Comparison of ENCODE assay signal across 8 cellular contexts in genomic region chr3:15377961-15378791, GRCh38. TPM values are rescaled to one million over a fixed set of nuclear protein-coding genes. Genes with fewer than 3 reads are reported as not detected.
A peak's percentile ranks its signal among the peaks of the same experiment; 100 is the strongest.
DNase-seq lines count a peak whose midpoint lies in the region; ATAC-seq and TF ChIP-seq lines count a peak whose summit lies in the region.

No MANE protein-coding gene starts in this region.

- no peak overlapping the region for H2BK5ac ChIP-seq in IMR-90 (ENCODE audit: low read depth, low read length, poor library complexity, severe bottlenecking)

- H2AK5ac ChIP-seq in IMR-90 (ENCODE audit: low read depth, low read length): no peak overlapping the region

- H3K4me1 ChIP-seq in IMR-90 (ENCODE audit: control insufficient read depth, insufficient read depth, low read length) (no peaks in the 10 kb centered on the region), OCI-LY7 (ENCODE audit: insufficient read depth, low read length, poor library complexity, severe bottlenecking) (peaks cover 51% of the 10 kb centered on the region), mucosa of rectum (ENCODE audit: control insufficient read depth in 2 of 2, insufficient read depth in 2 of 2, low read length in 2 of 2) (peaks cover 9 to 10% of the 10 kb centered on the region in 2 donors)

- TF ChIP-seq POLR2A in IMR-90 (IDR thresholded peaks at IDR 0.05; ENCODE audit: low read depth, low read length): 0 out of 2 replicates have a peak, but pooled peaks have one; percentile 30

- H3K27ac ChIP-seq in IMR-90 (ENCODE audit: insufficient read depth, low read length) (no peak overlapping the region), OCI-LY7 (ENCODE audit: low read depth, low read length, poor library complexity, severe bottlenecking) (peak overlapping the region; percentile 28), mucosa of rectum (ENCODE audit: low read depth in 2 of 2, low read length in 2 of 2) (peak overlapping the region; percentile 16 to 44)

- no peak overlapping the region for H2BK20ac ChIP-seq in IMR-90 (ENCODE audit: low read depth, low read length)

- H3K4ac ChIP-seq in IMR-90 (ENCODE audit: low read depth, low read length): peak overlapping the region; percentile 12; the same call in 1 of the 2 replicates

- H2BK15ac ChIP-seq in IMR-90 (ENCODE audit: low read depth, low read length): no peak overlapping the region

- POLR2A ChIA-PET in IMR-90 (lab: Charles Lee; ENCODE audit: unreplicated experiment) (no interaction called here), OCI-LY7 (lab: Charles Lee) (interaction anchor here (0.8 to 1.5 kb wide), 2 partner anchors 12 to 32 kb away, joined by 3 to 5 read pairs; no protein-coding TSS in a partner anchor)

- TF ChIP-seq CTCF in IMR-90 (conservative IDR thresholded peaks at IDR 0.05; ENCODE audit: low read depth, low read length) (peak; percentile 95), OCI-LY7 (conservative IDR thresholded peaks at IDR 0.05; ENCODE audit: low read length) (peak; percentile 96), epithelial cell of proximal tubule (conservative IDR thresholded peaks at IDR 0.05; ENCODE audit: low read depth, low read length) (peak; percentile 92)

- peak overlapping the region; percentile 77 for H4K5ac ChIP-seq in IMR-90 (ENCODE audit: low read depth, low read length)

- H3K4me3 ChIP-seq in IMR-90 (ENCODE audit: insufficient read depth, low read depth, low read length) (no peak overlapping the region), OCI-LY7 (ENCODE audit: low read depth, low read length, poor library complexity, severe bottlenecking) (no peak overlapping the region), epithelial cell of proximal tubule (ENCODE audit: low read depth, low read length) (no peak overlapping the region), mucosa of rectum (ENCODE audit: low read length in 2 of 2) (peak overlapping the region; percentile 4 to 8)

- no peaks in the 10 kb centered on the region for H3K9me2 ChIP-seq in OCI-LY7 (ENCODE audit: insufficient read depth, low read length)

- peak overlapping the region; percentile 44; the same call in 1 of the 2 replicates for H3K4me2 ChIP-seq in IMR-90 (ENCODE audit: low read depth, low read length)
- peak overlapping the region; percentile 47 for H3K4me2 ChIP-seq in OCI-LY7 (ENCODE audit: low read length)

- H3K56ac ChIP-seq in IMR-90 (ENCODE audit: extremely low read depth, insufficient read depth, low read length): no peak overlapping the region

- H3K14ac ChIP-seq in IMR-90 (replicated peaks; ENCODE audit: low read depth, low read length): peak overlapping the region; percentile 62

- WGBS in IMR-90 (ENCODE audit: extremely low coverage in 2 of 2, insufficient read length in 1 of 2), 2 experiments: no CpG with 5 or more reads among the region's 16 CpGs

- H2AK9ac ChIP-seq in IMR-90 (replicated peaks; ENCODE audit: low read depth, low read length, poor library complexity): no peak overlapping the region

- H4K20me1 ChIP-seq in IMR-90 (ENCODE audit: insufficient read depth, low read length) (no peaks in the 10 kb centered on the region), OCI-LY7 (ENCODE audit: insufficient read depth, low read length) (no peaks in the 10 kb centered on the region)

- H3K36me3 ChIP-seq in IMR-90 (ENCODE audit: control insufficient read depth, insufficient read depth, low read length) (no peaks in the 10 kb centered on the region), OCI-LY7 (ENCODE audit: insufficient read depth, low read length) (no peaks in the 10 kb centered on the region), mucosa of rectum (ENCODE audit: control insufficient read depth in 2 of 2, insufficient read depth in 2 of 2, low read length in 2 of 2) (no peaks in the 10 kb centered on the region)

- H4K8ac ChIP-seq in IMR-90 (ENCODE audit: low read depth in 2 of 2, low read length in 2 of 2): peak overlapping the region; percentile 84 to 99

- H3K9me3 ChIP-seq in IMR-90 (ENCODE audit: control insufficient read depth, insufficient read depth, low read length) (no peaks in the 10 kb centered on the region), OCI-LY7 (ENCODE audit: low read length) (no peaks in the 10 kb centered on the region), mucosa of rectum (ENCODE audit: control insufficient read depth in 2 of 2, low read length in 2 of 2) (no peaks in the 10 kb centered on the region)

- in situ Hi-C loops in IMR-90 (cut with MboI; ENCODE audit: low sequenced_read_pairs): loop anchor here (25.0 kb wide), 1 partner anchor 266 kb away; no protein-coding TSS in a partner anchor

- H3K27me3 ChIP-seq in IMR-90 (ENCODE audit: control insufficient read depth, insufficient read depth, low read length) (no peaks in the 10 kb centered on the region), mucosa of rectum (ENCODE audit: control insufficient read depth in 2 of 2, insufficient read depth in 2 of 2, low read length in 2 of 2) (no peaks in the 10 kb centered on the region)

- H3K9ac ChIP-seq in IMR-90 (ENCODE audit: low read depth, low read length): no peak overlapping the region
- H3K9ac ChIP-seq in mucosa of rectum (ENCODE audit: low read depth in 1 of 2, low read length in 2 of 2): no peak overlapping the region

- no TSS peak for BruUV-seq in IMR-90 (replicated peaks; lab: Mats Ljungman, UMichigan)
- no TSS peak for BruUV-seq in OCI-LY7 (replicated peaks; lab: Mats Ljungman, UMichigan)

- no peaks in the 10 kb centered on the region for H3K9me1 ChIP-seq in IMR-90 (ENCODE audit: insufficient read depth, low read length)

- TF ChIP-seq RAD21 in IMR-90 (IDR thresholded peaks at IDR 0.05; ENCODE audit: low read length): peak; percentile 93

- DNase-seq in DMS 273 treated with DMSO at 0.1 percent for 48 hours (lab: John Stamatoyannopoulos, UW) (peak; percentile 29), IMR-90 (peak; percentile 93), OCI-LY7 (ENCODE audit: low spot score) (peak; percentile 97), activated T-cell treated with anti-CD3 and anti-CD28 coated beads for 24 hours (ENCODE audit: low read depth) (peak; percentile 93), epithelial cell of proximal tubule (ENCODE audit: low read depth) (peak; percentile 56)
- peak; percentile 95 for DNase-seq in stimulated activated CD8-positive, alpha-beta memory T cell treated with anti-CD3 and anti-CD28 coated beads, Interleukin-4, amount 100 ng/mL, for 48 hours

- H2AFZ ChIP-seq in IMR-90 (replicated peaks; ENCODE audit: low read length, poor library complexity): peak overlapping the region; percentile 91
- H2AFZ ChIP-seq in OCI-LY7 (ENCODE audit: low read length): peak overlapping the region; percentile 98

- intact Hi-C loops in IMR-90 (cut with micrococcal nuclease) (loop anchor here (1.0 to 2.0 kb wide), 2 partner anchors 45 to 110 kb away; partner anchors contain the start of gene SH3BP5), OCI-LY7 (cut with micrococcal nuclease; ENCODE audit: unreplicated experiment) (loop anchor here (1.0 to 2.0 kb wide), 3 partner anchors 46 to 171 kb away; partner anchors contain the start of genes CAPN7 and SH3BP5)

- no peak overlapping the region for H2BK120ac ChIP-seq in IMR-90 (ENCODE audit: low read depth, low read length)

- H3K18ac ChIP-seq in IMR-90 (ENCODE audit: low read depth, low read length): no peak overlapping the region

- dilution Hi-C loops in IMR-90 (cut with HindIII; ENCODE audit: low sequenced_read_pairs, unreplicated experiment): no loop called here

- ATAC-seq in GM21619 (IDR thresholded peaks at IDR 0.05; ENCODE audit: unreplicated experiment): peak; percentile 96
- ATAC-seq in IMR-90 (ENCODE audit: low read depth): peak; percentile 100

- H3K79me2 ChIP-seq in OCI-LY7 (ENCODE audit: insufficient read depth, low read depth, low read length): no peaks in the 10 kb centered on the region

- H3K79me1 ChIP-seq in IMR-90 (ENCODE audit: low read depth in 1 of 2, low read length in 2 of 2): no peaks in the 10 kb centered on the region

- CTCF ChIA-PET in IMR-90 (lab: Yijun Ruan, JAX) (interaction anchor here (1.0 to 1.9 kb wide), 2 partner anchors 110 to 113 kb away, joined by 3 to 11 read pairs; no protein-coding TSS in a partner anchor), OCI-LY7 (lab: Charles Lee; ENCODE audit: unreplicated experiment) (interaction anchor here (1.7 kb wide), 1 partner anchor 16 kb away, joined by 4 read pairs; no protein-coding TSS in a partner anchor)

- H4K91ac ChIP-seq in IMR-90 (ENCODE audit: insufficient read depth, low read depth, low read length): 0 out of 2 replicates have a peak overlapping the region, but pooled peaks have one; percentile 18

- no peak overlapping the region for H3K23ac ChIP-seq in IMR-90 (ENCODE audit: low read depth, low read length)

TF ChIP-seq in IMR-90, 13 proteins besides CTCF, POLR2A, EP300 and RAD21 (continues in another document):
- peak; percentile 88; the same call in 1 of the 2 replicates for TF ChIP-seq MXI1 (IDR thresholded peaks at IDR 0.05; ENCODE audit: borderline replicate concordance, low read depth, low read length)
- TF ChIP-seq CEBPB (IDR thresholded peaks at IDR 0.05; ENCODE audit: low read depth, low read length): peak; percentile 58; the same call in 1 of the 2 replicates

RNA-seq across cellular contexts. Expression of gene SH3BP5, which starts 45.8 kb away (rescaled TPM):
- total RNA-seq in IMR-90 (2012; rRNA removed): 14.0 and 14.2 TPM in 2 replicates
- polyA plus RNA-seq in IMR-90 (2012; rRNA removed): 22.3 and 23.5 TPM in 2 replicates
- 20.8 and 23.4 TPM in 2 replicates for polyA plus RNA-seq in IMR-90 (2012; cell fraction: cytosol; rRNA removed)
- polyA plus RNA-seq in IMR-90 (2012; cell fraction: nucleus; rRNA removed; ENCODE audit: low replicate concordance): 18.9 and 31.2 TPM in 2 replicates
- 15.1 and 15.7 TPM in 2 replicates for total RNA-seq in OCI-LY7 (2014; rRNA removed; shearing (Covaris generic))
- total RNA-seq in OCI-LY7 (2022): 24.8 and 31.3 TPM in 2 replicates
- 6.7 and 7.7 TPM in 2 replicates for total RNA-seq in epithelial cell of proximal tubule

RNA-seq across cellular contexts. Expression of gene METTL6, which starts 49.2 kb away (rescaled TPM):
- total RNA-seq in IMR-90 (2012; rRNA removed) (21.5 and 32.5 TPM in 2 replicates), OCI-LY7 (2022) (23.5 and 28.4 TPM in 2 replicates), epithelial cell of proximal tubule (13.0 and 17.7 TPM in 2 replicates)
- polyA plus RNA-seq in IMR-90 (2012; rRNA removed): 15.3 and 15.4 TPM in 2 replicates
- 5.0 and 10.2 TPM in 2 replicates for polyA plus RNA-seq in IMR-90 (2012; cell fraction: cytosol; rRNA removed)
- 1.9 and 7.1 TPM in 2 replicates for polyA plus RNA-seq in IMR-90 (2012; cell fraction: nucleus; rRNA removed; ENCODE audit: low replicate concordance)
- 12.7 and 24.3 TPM in 2 replicates for total RNA-seq in OCI-LY7 (2014; rRNA removed; shearing (Covaris generic))

RNA-seq across cellular contexts. Expression of gene EAF1, which starts 49.2 kb away (rescaled TPM):
- total RNA-seq in IMR-90 (2012; rRNA removed): 19.7 and 21.3 TPM in 2 replicates
- polyA plus RNA-seq in IMR-90 (2012; rRNA removed): 5.7 and 7.0 TPM in 2 replicates
- 5.6 and 5.9 TPM in 2 replicates for polyA plus RNA-seq in IMR-90 (2012; cell fraction: cytosol; rRNA removed)
- 6.8 and 9.1 TPM in 2 replicates for polyA plus RNA-seq in IMR-90 (2012; cell fraction: nucleus; rRNA removed; ENCODE audit: low replicate concordance)
- total RNA-seq in OCI-LY7 (2014; rRNA removed; shearing (Covaris generic)): 18.0 and 23.8 TPM in 2 replicates
- 21.6 and 24.1 TPM in 2 replicates for total RNA-seq in OCI-LY7 (2022)
- total RNA-seq in epithelial cell of proximal tubule: 16.3 and 19.1 TPM in 2 replicates

Comparison
In these comparisons a context has a peak if more than half of its experiments do, and no peak if none do; other contexts are left out.
1. DNase-seq: peak in every context shown above with its lines; median percentile 97 in OCI-LY7; 95 in stimulated activated CD8-positive, alpha-beta memory T cell treated with anti-CD3 and anti-CD28 coated beads, Interleukin-4, amount 100 ng/mL, for 48 hours; 93 in IMR-90; 93 in activated T-cell treated with anti-CD3 and anti-CD28 coated beads for 24 hours; 56 in epithelial cell of proximal tubule; 29 in DMS 273 treated with DMSO at 0.1 percent for 48 hours.
2. H3K4me3 ChIP-seq: peak in mucosa of rectum (2 of 2); none in IMR-90 (single experiment), OCI-LY7 (single experiment) and epithelial cell of proximal tubule (single experiment).
3. Peak in every context shown above with its lines, with median percentiles within 50 percentile points of each other: CTCF ChIP-seq.